8 cellular contexts compared by ENCODE assay signal in the genomic region with DNA sequence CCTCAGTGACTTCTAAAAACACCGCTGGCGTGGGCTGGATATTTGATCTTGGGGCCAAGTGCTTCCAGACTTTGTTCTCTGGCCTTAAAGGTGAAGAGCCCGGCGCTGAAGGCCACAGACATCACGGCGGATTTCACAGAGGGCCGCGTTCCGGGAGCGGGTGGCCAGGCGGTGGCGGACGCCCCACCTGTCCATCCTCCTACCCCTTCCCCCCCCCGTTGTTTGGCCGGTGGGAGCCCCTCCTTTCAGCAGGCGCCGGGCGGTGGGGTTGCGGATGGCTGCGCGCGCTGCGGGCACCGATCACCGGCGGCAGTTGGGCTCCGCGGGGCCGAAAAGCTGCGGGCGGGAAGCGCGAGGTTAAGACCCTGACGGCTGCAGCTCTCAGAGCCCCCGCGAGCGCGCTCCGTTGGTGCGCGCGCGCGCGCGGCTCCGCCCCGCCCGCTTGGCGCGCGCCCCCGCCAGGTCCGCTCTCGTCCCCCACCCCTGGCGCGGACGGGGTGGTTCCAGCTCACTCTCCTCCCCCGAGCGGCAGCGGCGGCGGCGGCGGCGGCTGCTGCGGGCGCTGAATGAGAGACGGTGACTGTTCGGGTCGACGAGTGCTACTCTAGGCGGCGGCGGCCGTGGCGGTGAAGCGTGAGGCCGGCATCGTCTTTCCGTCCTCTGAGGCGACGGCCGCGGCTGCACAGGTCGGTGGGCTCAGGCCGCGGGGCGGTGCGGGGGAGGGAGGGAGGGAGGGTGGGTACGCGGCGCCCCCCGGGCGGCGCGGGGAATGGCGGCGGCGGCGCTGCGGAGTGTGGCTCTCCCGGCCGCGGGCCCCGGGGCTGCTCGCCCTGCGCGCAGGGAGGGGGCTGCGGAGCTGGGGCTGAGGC. TPM values are rescaled to one million over a fixed set of nuclear protein-coding genes. Genes with fewer than 3 reads are reported as not detected.
DNase-seq lines count a peak whose midpoint lies in the region; ATAC-seq and TF ChIP-seq lines count a peak whose summit lies in the region.

Gene RALGPS2 (plus strand): TSS at position 511 of the 869 bp plus-strand sequence. CDS start 51,521 bp downstream, outside the sequence.

- H3K4me1 ChIP-seq in lung (ENCODE audit: control insufficient read depth in 2 of 2, insufficient read depth in 2 of 2, low read length in 2 of 2), result no peaks in the 10 kb centered on the region

- no peak for TF ChIP-seq CTCF in lung (IDR thresholded peaks at IDR 0.05; ENCODE audit: control extremely low read depth, extremely low read depth)

- H3K27ac ChIP-seq in lung (ENCODE audit: low read depth in 1 of 2, low read length in 1 of 2), result peak within 1 kb of the TSS; percentile 79

- no peaks in the 10 kb centered on the region for H3K36me3 ChIP-seq in lung (ENCODE audit: control insufficient read depth in 2 of 2, insufficient read depth in 2 of 2, low read length in 2 of 2)

- H3K27me3 ChIP-seq in lung (ENCODE audit: control insufficient read depth, insufficient read depth), result no peaks in the 10 kb centered on the region

- 1 to 3% methylated on average over 43 to 110 of the region's 110 CpGs for WGBS in lung, 2 donors

- ATAC-seq in GM18907 (IDR thresholded peaks at IDR 0.05; ENCODE audit: unreplicated experiment) (peak; percentile 52), HG03135 (IDR thresholded peaks at IDR 0.05; ENCODE audit: unreplicated experiment) (peak; percentile 62), lung (ENCODE audit: insufficient read depth, low FRiP score) (peak; percentile 91)

- DNase-seq in AG08395 (ENCODE audit: low spot score), result peak; percentile 81
- peak; percentile 74 to 97 for DNase-seq in NCI-H526 (lab: John Stamatoyannopoulos, UW)
- peak; percentile 79 for DNase-seq in activated CD8-positive, alpha-beta memory T cell treated with anti-CD3 and anti-CD28 coated beads for 24 hours
- peak; percentile 51 for DNase-seq in effector CD8-positive, alpha-beta T cell (lab: John Stamatoyannopoulos, UW)
- DNase-seq in lung (ENCODE audit: low spot score), result peak; percentile 68
- peak; percentile 37 to 49 (median 41) for DNase-seq in stimulated activated CD4-positive, alpha-beta T cell treated with anti-CD3 and anti-CD28 coated beads, TNF-alpha, amount 100 ng/mL, for 4 hours (ENCODE audit: low read depth in 3 of 3)

- H3K4me3 ChIP-seq in lung, result peak within 1 kb of the TSS; percentile 85

- H3K9me3 ChIP-seq in lung (ENCODE audit: control insufficient read depth in 2 of 2, insufficient read depth in 1 of 2, low read length in 1 of 2), result no peaks in the 10 kb centered on the region

RNA-seq across cellular contexts. Expression of gene RALGPS2, which starts in this region (rescaled TPM):
- 10 to 100 TPM in 1 of 2 donors, 1 to 10 TPM in 1; 8.5 to 33.2 TPM for total RNA-seq in lung
- polyA plus RNA-seq in lung, result 1 to 10 TPM; 1.2 to 1.7 TPM

Comparison
In these comparisons a context has a peak if more than half of its experiments do, and no peak if none do; other contexts are left out.
1. Peak in every context shown above with its lines: DNase-seq, ATAC-seq, H3K4me3 ChIP-seq and H3K27ac ChIP-seq.